1 cellular context compared by ENCODE assay signal in genomic region chr7:51316666-51317581, GRCh38.
A peak's percentile ranks its signal among the peaks of the same experiment; 100 is the strongest.
TF ChIP-seq lines count a peak whose summit lies in the region.

TSS of gene COBL (minus strand) at chr7:51316809. CDS start at chr7:51316633, 176 bp downstream.

TF ChIP-seq in HepG2, 621 proteins besides CTCF, POLR2A, EP300 and RAD21 (continued from another document):
- peak; percentile 33; the same call in 1 of the 2 replicates for TF ChIP-seq PATZ1 (CRISPR knock-in tag; IDR thresholded peaks at IDR 0.05)
- TF ChIP-seq DPF2 (CRISPR knock-in tag; IDR thresholded peaks at IDR 0.05; ENCODE audit: borderline replicate concordance, low read depth) = no peak
- no peak for TF ChIP-seq ZNF792 (CRISPR knock-in tag; IDR thresholded peaks at IDR 0.05)
- TF ChIP-seq ZNF333 (CRISPR knock-in tag; IDR thresholded peaks at IDR 0.05; ENCODE audit: borderline replicate concordance) = no peak
- TF ChIP-seq PHF21A (CRISPR knock-in tag; IDR thresholded peaks at IDR 0.05) = peak; percentile 35; the same call in 1 of the 2 replicates
- TF ChIP-seq, protein P1, sequence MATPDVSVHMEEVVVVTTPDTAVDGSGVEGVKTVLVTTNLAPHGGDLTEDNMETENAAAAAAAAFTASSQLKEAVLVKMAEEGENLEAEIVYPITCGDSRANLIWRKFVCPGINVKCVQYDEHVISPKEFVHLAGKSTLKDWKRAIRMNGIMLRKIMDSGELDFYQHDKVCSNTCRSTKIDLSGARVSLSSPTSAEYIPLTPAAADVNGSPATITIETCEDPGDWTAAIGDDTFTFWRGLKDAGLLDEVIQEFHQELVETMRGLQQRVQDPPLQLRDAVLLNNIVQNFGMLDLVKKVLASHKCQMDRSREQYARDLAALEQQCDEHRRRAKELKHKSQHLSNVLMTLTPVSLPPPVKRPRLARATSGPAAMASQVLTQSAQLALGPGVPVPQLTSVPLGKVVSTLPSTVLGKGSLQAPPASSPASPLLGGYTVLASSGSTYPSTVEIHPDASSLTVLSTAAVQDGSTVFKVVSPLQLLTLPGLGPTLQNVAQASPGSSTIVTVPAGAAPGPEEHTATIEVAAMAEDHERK (CRISPR knock-in tag; IDR thresholded peaks at IDR 0.05; ENCODE audit: low read depth) = no peak
- no peak for TF ChIP-seq ZNF12 (CRISPR knock-in tag; IDR thresholded peaks at IDR 0.05)
- TF ChIP-seq, protein P2, sequence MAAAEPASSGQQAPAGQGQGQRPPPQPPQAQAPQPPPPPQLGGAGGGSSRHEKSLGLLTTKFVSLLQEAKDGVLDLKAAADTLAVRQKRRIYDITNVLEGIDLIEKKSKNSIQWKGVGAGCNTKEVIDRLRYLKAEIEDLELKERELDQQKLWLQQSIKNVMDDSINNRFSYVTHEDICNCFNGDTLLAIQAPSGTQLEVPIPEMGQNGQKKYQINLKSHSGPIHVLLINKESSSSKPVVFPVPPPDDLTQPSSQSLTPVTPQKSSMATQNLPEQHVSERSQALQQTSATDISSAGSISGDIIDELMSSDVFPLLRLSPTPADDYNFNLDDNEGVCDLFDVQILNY (CRISPR knock-in tag; conservative IDR thresholded peaks at IDR 0.05) = no peak
- TF ChIP-seq HNRNPLL (IDR thresholded peaks at IDR 0.05; ENCODE audit: low read depth, low read length, poor library complexity, severe bottlenecking) = peak; percentile 17
- TF ChIP-seq SSRP1 (CRISPR knock-in tag; IDR thresholded peaks at IDR 0.05) = no peak
